In genomic region chr6:17580518-17581048, GRCh38 we compare ENCODE assay signal across 8 cellular contexts. TPM values are rescaled to one million over a fixed set of nuclear protein-coding genes. Genes with fewer than 3 reads are reported as not detected.
DNase-seq lines count a peak whose midpoint lies in the region; ATAC-seq and TF ChIP-seq lines count a peak whose summit lies in the region.

No MANE protein-coding gene starts in this region.

- whole genome bisulfite sequencing in esophagus, 2 donors: 14 to 18% methylated on average over 53 of the region's 53 CpGs

- CTCF ChIA-PET in activated CD4-positive, alpha-beta T cell treated with anti-CD3 and anti-CD28 coated beads, Interleukin-2, amount 10 ng/mL, durations not matched to agents 7 days and 5 days (lab: Charles Lee): interaction anchor here (0.9 kb wide), 1 partner anchor 177 kb away, joined by 3 read pairs; no protein-coding TSS in a partner anchor
- CTCF ChIA-PET in activated CD4-positive, alpha-beta memory T cell treated with anti-CD3 and anti-CD28 coated beads for 36 hours (lab: Charles Lee): interaction anchor here (0.8 to 1.5 kb wide), 3 partner anchors 20 to 424 kb away, joined by 3 to 5 read pairs (median 3); no protein-coding TSS in a partner anchor

- peaks cover 14% of the 10 kb centered on the region for H3K9me3 Mint-ChIP-seq in activated CD4-positive, alpha-beta T cell treated with anti-CD3 and anti-CD28 coated beads, Interleukin-2, amount 10 ng/mL, durations not matched to agents 7 days and 5 days
- H3K9me3 Mint-ChIP-seq in activated CD4-positive, alpha-beta memory T cell treated with anti-CD3 and anti-CD28 coated beads for 36 hours: peaks cover 11% of the 10 kb centered on the region
- H3K9me3 Mint-ChIP-seq in nephron progenitor cell: peaks cover 24% of the 10 kb centered on the region

- TF ChIP-seq CTCF in nephron progenitor cell (IDR thresholded peaks at IDR 0.05): no peak

- DNase-seq in activated CD4-positive, alpha-beta T cell treated with anti-CD3 and anti-CD28 coated beads, Interleukin-2, amount 10 ng/mL, durations not matched to agents 7 days and 5 days: peak; percentile 37
- DNase-seq in activated CD4-positive, alpha-beta T cell treated with anti-CD3 and anti-CD28 coated beads for 1 hour: no peak
- DNase-seq in activated CD4-positive, alpha-beta memory T cell treated with anti-CD3 and anti-CD28 coated beads for 36 hours: peak; percentile 43
- peak; percentile 28 for DNase-seq in nephron progenitor cell
- no peak for DNase-seq in NCI-H2196 treated with DMSO at 0.1 percent for 48 hours (lab: John Stamatoyannopoulos, UW; ENCODE audit: unreplicated experiment)
- DNase-seq in GDM1 (lab: John Stamatoyannopoulos, UW): no peak

- H3K27ac ChIP-seq in esophagus (ENCODE audit: low read depth in 2 of 2, low read length in 1 of 2): peak overlapping the region; percentile 8 to 49

- H3K4me1 ChIP-seq in esophagus (ENCODE audit: control insufficient read depth in 2 of 2, insufficient read depth in 2 of 2, low read length in 1 of 2): peaks cover 0 to 3% of the 10 kb centered on the region in 2 donors

- peaks cover 0 to 3% of the 10 kb centered on the region in 2 donors for H3K9me3 ChIP-seq in esophagus (ENCODE audit: control insufficient read depth in 2 of 2, insufficient read depth in 1 of 2, low read depth in 1 of 2, low read length in 1 of 2)

- intact Hi-C loops in activated CD4-positive, alpha-beta memory T cell treated with anti-CD3 and anti-CD28 coated beads for 36 hours (cut with micrococcal nuclease): loop anchor here (5.0 to 10.0 kb wide), 2 partner anchors 298 to 544 kb away; partner anchors contain the start of genes NHLRC1 and RBM24

- POLR2A ChIA-PET in activated CD4-positive, alpha-beta T cell treated with anti-CD3 and anti-CD28 coated beads, Interleukin-2, amount 10 ng/mL, durations not matched to agents 7 days and 5 days (lab: Charles Lee): interaction anchor here (0.6 kb wide), 1 partner anchor 122 kb away, joined by 4 read pairs; no protein-coding TSS in a partner anchor
- POLR2A ChIA-PET in activated CD4-positive, alpha-beta memory T cell treated with anti-CD3 and anti-CD28 coated beads for 36 hours (lab: Charles Lee): interaction anchor here (1.8 kb wide), 1 partner anchor 20 kb away, joined by 6 read pairs; the partner anchor contains the start of gene FAM8A1

- no peak overlapping the region for H3K27ac Mint-ChIP-seq in activated CD4-positive, alpha-beta T cell treated with anti-CD3 and anti-CD28 coated beads, Interleukin-2, amount 10 ng/mL, durations not matched to agents 7 days and 5 days
- no peak overlapping the region for H3K27ac Mint-ChIP-seq in activated CD4-positive, alpha-beta memory T cell treated with anti-CD3 and anti-CD28 coated beads for 36 hours
- no peak overlapping the region for H3K27ac Mint-ChIP-seq in nephron progenitor cell

- no peak for ATAC-seq in HG03354 (IDR thresholded peaks at IDR 0.05; ENCODE audit: poor library complexity, severe bottlenecking, unreplicated experiment)

- no peaks in the 10 kb centered on the region for H3K27me3 ChIP-seq in esophagus (ENCODE audit: control insufficient read depth in 1 of 2, insufficient read depth in 2 of 2, low read length in 2 of 2)

- no peaks in the 10 kb centered on the region for H3K36me3 Mint-ChIP-seq in activated CD4-positive, alpha-beta T cell treated with anti-CD3 and anti-CD28 coated beads, Interleukin-2, amount 10 ng/mL, durations not matched to agents 7 days and 5 days (ENCODE audit: low read depth)
- no peaks in the 10 kb centered on the region for H3K36me3 Mint-ChIP-seq in activated CD4-positive, alpha-beta memory T cell treated with anti-CD3 and anti-CD28 coated beads for 36 hours
- no peaks in the 10 kb centered on the region for H3K36me3 Mint-ChIP-seq in nephron progenitor cell (ENCODE audit: low read depth)

- H3K36me3 ChIP-seq in esophagus (ENCODE audit: control insufficient read depth in 2 of 2, insufficient read depth in 2 of 2, low read length in 1 of 2): no peaks in the 10 kb centered on the region

- peak overlapping the region; percentile 51 to 59 for H3K4me3 ChIP-seq in esophagus (ENCODE audit: low read depth in 1 of 2, low read length in 2 of 2)

- H3K4me3 Mint-ChIP-seq in activated CD4-positive, alpha-beta T cell treated with anti-CD3 and anti-CD28 coated beads, Interleukin-2, amount 10 ng/mL, durations not matched to agents 7 days and 5 days: peak overlapping the region; percentile 63
- peak overlapping the region; percentile 30 for H3K4me3 Mint-ChIP-seq in activated CD4-positive, alpha-beta memory T cell treated with anti-CD3 and anti-CD28 coated beads for 36 hours
- peak overlapping the region; percentile 64 for H3K4me3 Mint-ChIP-seq in nephron progenitor cell

- peaks cover 6% of the 10 kb centered on the region for H3K4me1 Mint-ChIP-seq in activated CD4-positive, alpha-beta T cell treated with anti-CD3 and anti-CD28 coated beads, Interleukin-2, amount 10 ng/mL, durations not matched to agents 7 days and 5 days
- H3K4me1 Mint-ChIP-seq in activated CD4-positive, alpha-beta memory T cell treated with anti-CD3 and anti-CD28 coated beads for 36 hours (ENCODE audit: low read depth): peaks cover 4% of the 10 kb centered on the region
- peaks cover 10% of the 10 kb centered on the region for H3K4me1 Mint-ChIP-seq in nephron progenitor cell

- H3K27me3 Mint-ChIP-seq in activated CD4-positive, alpha-beta T cell treated with anti-CD3 and anti-CD28 coated beads, Interleukin-2, amount 10 ng/mL, durations not matched to agents 7 days and 5 days: peaks cover 14% of the 10 kb centered on the region
- peaks cover 9% of the 10 kb centered on the region for H3K27me3 Mint-ChIP-seq in activated CD4-positive, alpha-beta memory T cell treated with anti-CD3 and anti-CD28 coated beads for 36 hours
- H3K27me3 Mint-ChIP-seq in nephron progenitor cell (ENCODE audit: low read depth, poor library complexity): no peaks in the 10 kb centered on the region

RNA-seq across cellular contexts. Expression of gene FAM8A1, which starts 19.5 kb away (rescaled TPM):
- 10 to 100 TPM; 10.7 to 11.6 TPM for total RNA-seq in activated CD4-positive, alpha-beta T cell treated with anti-CD3 and anti-CD28 coated beads, Interleukin-2, amount 10 ng/mL, durations not matched to agents 7 days and 5 days
- 1 to 10 TPM; 5.0 to 5.1 TPM for total RNA-seq in activated CD4-positive, alpha-beta memory T cell treated with anti-CD3 and anti-CD28 coated beads for 36 hours
- polyA plus RNA-seq in esophagus: 1 to 10 TPM; 5.7 to 7.1 TPM

Comparison
In these comparisons a context has a peak if more than half of its experiments do, and no peak if none do; other contexts are left out.
1. DNase-seq: peak in activated CD4-positive, alpha-beta T cell treated with anti-CD3 and anti-CD28 coated beads, Interleukin-2, amount 10 ng/mL, durations not matched to agents 7 days and 5 days (single experiment), activated CD4-positive, alpha-beta memory T cell treated with anti-CD3 and anti-CD28 coated beads for 36 hours (single experiment) and nephron progenitor cell (single experiment); none in activated CD4-positive, alpha-beta T cell treated with anti-CD3 and anti-CD28 coated beads for 1 hour (single experiment), NCI-H2196 treated with DMSO at 0.1 percent for 48 hours (single experiment) and GDM1 (single experiment).
2. Peak in every context shown above with its lines, with median percentiles within 50 percentile points of each other: H3K4me3 Mint-ChIP-seq.